Comparison of ENCODE assay signal across 20 cellular contexts in genomic region chr11:41660585-41660984, GRCh38.
A peak's percentile ranks its signal among the peaks of the same experiment; 100 is the strongest.
DNase-seq lines count a peak whose midpoint lies in the region; ATAC-seq, FAIRE-seq and TF ChIP-seq lines count a peak whose summit lies in the region.
"Had no signal": no experiment of that assay in that cellular context is flagged by ENCODE, and none has a peak within 500 bp of the region (broad histone marks: within the 10 kb centered on the region; RNA-seq: fewer than 3 reads in every experiment).

No MANE protein-coding gene starts in this region.

- no peak overlapping the region for H3K27ac Mint-ChIP-seq in progenitor cell of endocrine pancreas
- H3K27ac Mint-ChIP-seq in activated naive CD8-positive, alpha-beta T cell treated with anti-CD3 and anti-CD28 coated beads, Interleukin-2, amount 50 U/mL, for 24 hours: no peak overlapping the region
- H3K27ac Mint-ChIP-seq: activated naive CD8-positive, alpha-beta T cell; stimulated activated memory B cell treated with anti-CD40 and anti-IgM and Interleukin-4, amounts not matched to agents 10 μg/mL and 1 μg/mL and 100 μg/mL, for 72 hours had no signal

- no peak for FAIRE-seq in GM12878 (lab: Jason Lieb, UNC)
- FAIRE-seq: TTC549 had no signal

- no peak for TF ChIP-seq RAD21 in GM12878 (IDR thresholded peaks at IDR 0.05; ENCODE audit: insufficient read depth, low read depth, low read length)

- no TSS peak for BruUV-seq in GM12878 (replicated peaks; lab: Mats Ljungman, UMichigan)

- no peak overlapping the region for H3K4me3 ChIP-seq in GM12875 (ENCODE audit: low read depth, low read length)
- no peak overlapping the region for H3K4me3 ChIP-seq in NB4 (ENCODE audit: low read depth, low read length)
- no peak overlapping the region for H3K4me3 ChIP-seq in GM12878
- H3K4me3 ChIP-seq: BLaER1 treated with 17β-estradiol and CSF1 and Interleukin-3, amounts not matched to agents 10 nM and 100 nM; cardiac muscle cell; dorsolateral prefrontal cortex; esophagus squamous epithelium; tibial nerve had no signal

- no peak overlapping the region for H2AFZ ChIP-seq in GM12878 (ENCODE audit: control insufficient read depth, low read depth, low read length)

- 0 out of 3 replicates have a peak, but pooled peaks have one; percentile 36 for ATAC-seq in GM12878
- ATAC-seq in activated naive CD8-positive, alpha-beta T cell treated with anti-CD3 and anti-CD28 coated beads, Interleukin-2, amount 50 U/mL, for 24 hours: no peak
- ATAC-seq in GM18868 (IDR thresholded peaks at IDR 0.05; ENCODE audit: unreplicated experiment): no peak
- ATAC-seq: left colon; stimulated activated memory B cell treated with anti-CD40 and anti-IgM and Interleukin-4, amounts not matched to agents 10 μg/mL and 1 μg/mL and 100 μg/mL, for 72 hours had no signal

- CTCF ChIA-PET in GM12878 (lab: Yijun Ruan, JAX): no interaction called here

- RAD21 ChIA-PET in GM12878 (lab: Charles Lee; ENCODE audit: unreplicated experiment): no interaction called here

- no peaks in the 10 kb centered on the region for H3K36me3 Mint-ChIP-seq in progenitor cell of endocrine pancreas (ENCODE audit: insufficient read depth)
- H3K36me3 Mint-ChIP-seq in activated naive CD8-positive, alpha-beta T cell treated with anti-CD3 and anti-CD28 coated beads, Interleukin-2, amount 50 U/mL, for 24 hours (ENCODE audit: low read depth): no peaks in the 10 kb centered on the region
- H3K36me3 Mint-ChIP-seq: activated naive CD8-positive, alpha-beta T cell; stimulated activated memory B cell treated with anti-CD40 and anti-IgM and Interleukin-4, amounts not matched to agents 10 μg/mL and 1 μg/mL and 100 μg/mL, for 72 hours had no signal

- 61% methylated on average over 8 of the region's 8 CpGs for WGBS in GM12878 (ENCODE audit: insufficient coverage, insufficient replicate concordance, low lambda C conversion rate, missing lambda C conversion rate)

- H3K4me3 Mint-ChIP-seq in progenitor cell of endocrine pancreas (ENCODE audit: low read depth): no peak overlapping the region
- no peak overlapping the region for H3K4me3 Mint-ChIP-seq in activated naive CD8-positive, alpha-beta T cell treated with anti-CD3 and anti-CD28 coated beads, Interleukin-2, amount 50 U/mL, for 24 hours
- H3K4me3 Mint-ChIP-seq: activated naive CD8-positive, alpha-beta T cell; neural crest cell; stimulated activated memory B cell treated with anti-CD40 and anti-IgM and Interleukin-4, amounts not matched to agents 10 μg/mL and 1 μg/mL and 100 μg/mL, for 72 hours had no signal

- POLR2A ChIA-PET in GM12878 (lab: Charles Lee): no interaction called here

- no peaks in the 10 kb centered on the region for H3K27me3 Mint-ChIP-seq in progenitor cell of endocrine pancreas
- H3K27me3 Mint-ChIP-seq in activated naive CD8-positive, alpha-beta T cell treated with anti-CD3 and anti-CD28 coated beads, Interleukin-2, amount 50 U/mL, for 24 hours: no peaks in the 10 kb centered on the region
- H3K27me3 Mint-ChIP-seq: activated naive CD8-positive, alpha-beta T cell; stimulated activated memory B cell treated with anti-CD40 and anti-IgM and Interleukin-4, amounts not matched to agents 10 μg/mL and 1 μg/mL and 100 μg/mL, for 72 hours had no signal

- no peaks in the 10 kb centered on the region for H4K20me1 ChIP-seq in GM12878 (ENCODE audit: control insufficient read depth, insufficient read depth)
- H4K20me1 ChIP-seq: BLaER1 treated with 17β-estradiol and CSF1 and Interleukin-3, amounts not matched to agents 10 nM and 100 nM had no signal

- intact Hi-C loops in GM12878 (cut with micrococcal nuclease; ENCODE audit: unreplicated experiment): no loop called here

- H3K4me1 ChIP-seq in GM12878 (ENCODE audit: control insufficient read depth, insufficient read depth, low read length): no peaks in the 10 kb centered on the region
- H3K4me1 ChIP-seq: BLaER1 treated with 17β-estradiol and CSF1 and Interleukin-3, amounts not matched to agents 10 nM and 100 nM; esophagus squamous epithelium; tibial nerve had no signal

- no peaks in the 10 kb centered on the region for H3K9me3 ChIP-seq in GM12878 (replicated peaks; ENCODE audit: control insufficient read depth, insufficient read depth, low read length)
- H3K9me3 ChIP-seq: BLaER1 treated with 17β-estradiol and CSF1 and Interleukin-3, amounts not matched to agents 10 nM and 100 nM; esophagus squamous epithelium; tibial nerve had no signal

- DNase-seq in NB4 (ENCODE audit: low read depth) (peak; percentile 15), GM12878 (ENCODE audit: low read depth, low spot score) (no peak), progenitor cell of endocrine pancreas (ENCODE audit: low spot score, unreplicated experiment) (no peak), substantia nigra (lab: John Stamatoyannopoulos, UW) (no peak)
- DNase-seq in activated naive CD8-positive, alpha-beta T cell treated with anti-CD3 and anti-CD28 coated beads, Interleukin-2, amount 50 U/mL, for 24 hours: no peak
- DNase-seq: activated CD4-positive, alpha-beta T cell treated with anti-CD3 and anti-CD28 coated beads, Interleukin-2, amount 50 U/mL, for 48 hours; activated T-cell treated with anti-CD3 and anti-CD28 coated beads, Interleukin-2, amount 50 U/mL, for 1 hour; esophagus squamous epithelium; left colon; NCI-H1694 treated with DMSO at 0.1 percent for 48 hours had no signal

- no peak overlapping the region for H3K4me2 ChIP-seq in GM12878 (ENCODE audit: control insufficient read depth, insufficient read depth)
- H3K4me2 ChIP-seq: BLaER1 treated with 17β-estradiol and CSF1 and Interleukin-3, amounts not matched to agents 10 nM and 100 nM had no signal

- in situ Hi-C loops in GM12878 (cut with MboI): no loop called here

- H3K9ac ChIP-seq in GM12878 (ENCODE audit: control insufficient read depth, insufficient read depth, low read length): no peak overlapping the region
- H3K9ac ChIP-seq: BLaER1 treated with 17β-estradiol and CSF1 and Interleukin-3, amounts not matched to agents 10 nM and 100 nM had no signal

- H3K27ac ChIP-seq in GM12878 (ENCODE audit: control insufficient read depth, insufficient read depth) (no peak overlapping the region), substantia nigra (ENCODE audit: low read depth, low read length, poor library complexity, severe bottlenecking) (no peak overlapping the region)
- H3K27ac ChIP-seq: BLaER1 treated with 17β-estradiol and CSF1 and Interleukin-3, amounts not matched to agents 10 nM and 100 nM; cardiac muscle cell; dorsolateral prefrontal cortex; esophagus squamous epithelium; tibial nerve had no signal

- H3K9me3 Mint-ChIP-seq in progenitor cell of endocrine pancreas (ENCODE audit: low read depth): no peaks in the 10 kb centered on the region
- H3K9me3 Mint-ChIP-seq in activated naive CD8-positive, alpha-beta T cell treated with anti-CD3 and anti-CD28 coated beads, Interleukin-2, amount 50 U/mL, for 24 hours: peaks cover 31% of the 10 kb centered on the region
- H3K9me3 Mint-ChIP-seq: neural crest cell had no signal

- TF ChIP-seq POLR2A in NB4 (IDR thresholded peaks at IDR 0.05; ENCODE audit: extremely low read depth, insufficient read length): no peak
- no peak for TF ChIP-seq POLR2A in GM12878 (IDR thresholded peaks at IDR 0.05; ENCODE audit: low read depth, low read length)

- SMC1A ChIA-PET in GM12878 (lab: Charles Lee; ENCODE audit: uncharacterized antibody, unreplicated experiment): no interaction called here

- H3K27me3 ChIP-seq in GM12878 (replicated peaks in 1 of 2; ENCODE audit: control insufficient read depth in 2 of 2, insufficient read depth in 2 of 2, low read length in 1 of 2): no peaks in the 10 kb centered on the region
- H3K27me3 ChIP-seq: BLaER1 treated with 17β-estradiol and CSF1 and Interleukin-3, amounts not matched to agents 10 nM and 100 nM; cardiac muscle cell; esophagus squamous epithelium; tibial nerve had no signal

- TF ChIP-seq CTCF in GM12875 (IDR thresholded peaks at IDR 0.05; ENCODE audit: borderline replicate concordance, insufficient read depth, low read depth, low read length) (0 out of 2 replicates have a peak, but pooled peaks have one; percentile 18), NB4 (IDR thresholded peaks at IDR 0.05; ENCODE audit: low read depth, low read length) (peak; percentile 55), GM12878 (IDR thresholded peaks at IDR 0.05 in 2 of 3, conservative IDR thresholded peaks at IDR 0.05 in 1 of 3; ENCODE audit: control insufficient read depth in 2 of 3, extremely low read depth in 1 of 3, insufficient read depth in 1 of 3, low read depth in 3 of 3, low read length in 3 of 3) (0 out of 6 replicates have a peak, but pooled peaks of 1 of the 3 experiments have one; percentile 13), progenitor cell of endocrine pancreas (IDR thresholded peaks at IDR 0.05; ENCODE audit: unreplicated experiment) (peak; percentile 14)

- H3K79me2 ChIP-seq in GM12878 (ENCODE audit: control insufficient read depth, insufficient read depth, low read length): no peaks in the 10 kb centered on the region

- no peaks in the 10 kb centered on the region for H3K36me3 ChIP-seq in GM12878 (ENCODE audit: control insufficient read depth in 2 of 2, insufficient read depth in 2 of 2, low read length in 1 of 2)
- H3K36me3 ChIP-seq: BLaER1 treated with 17β-estradiol and CSF1 and Interleukin-3, amounts not matched to agents 10 nM and 100 nM; cardiac muscle cell; esophagus squamous epithelium; tibial nerve had no signal

- no peak for TF ChIP-seq EP300 in GM12878 (IDR thresholded peaks at IDR 0.05; ENCODE audit: borderline replicate concordance in 1 of 2, control insufficient read depth in 1 of 2, low read depth in 2 of 2, low read length in 2 of 2)

- H3K4me1 Mint-ChIP-seq in progenitor cell of endocrine pancreas (ENCODE audit: low read depth): peaks cover 5% of the 10 kb centered on the region
- H3K4me1 Mint-ChIP-seq in activated naive CD8-positive, alpha-beta T cell treated with anti-CD3 and anti-CD28 coated beads, Interleukin-2, amount 50 U/mL, for 24 hours: no peaks in the 10 kb centered on the region
- H3K4me1 Mint-ChIP-seq: neural crest cell; stimulated activated memory B cell treated with anti-CD40 and anti-IgM and Interleukin-4, amounts not matched to agents 10 μg/mL and 1 μg/mL and 100 μg/mL, for 72 hours had no signal
